22 cellular contexts compared by ENCODE assay signal in genomic region chr9:7028591-7028990, GRCh38.
"Had no signal": no experiment of that assay in that cellular context is flagged by ENCODE, and none has a peak within 500 bp of the region (broad histone marks: within the 10 kb centered on the region; RNA-seq: fewer than 3 reads in every experiment).

No MANE protein-coding gene starts in this region.

- H3K27ac ChIP-seq: colonic mucosa, heart right ventricle, neutrophil, ovary, prostate gland, right atrium auricular region, thyroid gland had no signal

- H3K27ac Mint-ChIP-seq: activated naive CD8-positive, alpha-beta T cell treated with anti-CD3 and anti-CD28 coated beads for 36 hours; natural killer cell; stimulated activated naive CD8-positive, alpha-beta T cell treated with anti-CD3 and anti-CD28 coated beads, Interleukin-15, Interleukin-2, amounts not matched to agents 100 ng/mL and 50 ng/mL, for 24 hours had no signal

- H3K4me3 Mint-ChIP-seq: activated naive CD8-positive, alpha-beta T cell treated with anti-CD3 and anti-CD28 coated beads for 36 hours; activated T-cell treated with anti-CD3 and anti-CD28 coated beads, Interleukin-2, amount 50 U/mL, for 4 hours; natural killer cell; stimulated activated naive CD8-positive, alpha-beta T cell treated with anti-CD3 and anti-CD28 coated beads, Interleukin-15, Interleukin-2, amounts not matched to agents 100 ng/mL and 50 ng/mL, for 24 hours had no signal

- H3K36me3 ChIP-seq: ovary, prostate gland, right atrium auricular region, thyroid gland had no signal

- H3K4me3 ChIP-seq: colonic mucosa, heart right ventricle, lung, ovary, prostate gland, right atrium auricular region, thyroid gland had no signal

- H3K9me3 Mint-ChIP-seq: activated naive CD8-positive, alpha-beta T cell treated with anti-CD3 and anti-CD28 coated beads for 36 hours; natural killer cell; stimulated activated naive CD8-positive, alpha-beta T cell treated with anti-CD3 and anti-CD28 coated beads, Interleukin-15, Interleukin-2, amounts not matched to agents 100 ng/mL and 50 ng/mL, for 24 hours had no signal

- H3K27me3 ChIP-seq: colonic mucosa, heart right ventricle, neutrophil, ovary, right atrium auricular region, thyroid gland had no signal

- H3K27me3 Mint-ChIP-seq: activated naive CD8-positive, alpha-beta T cell treated with anti-CD3 and anti-CD28 coated beads for 36 hours; stimulated activated naive CD8-positive, alpha-beta T cell treated with anti-CD3 and anti-CD28 coated beads, Interleukin-15, Interleukin-2, amounts not matched to agents 100 ng/mL and 50 ng/mL, for 24 hours had no signal

- H3K9me3 ChIP-seq: colonic mucosa, heart right ventricle, neutrophil, ovary, prostate gland, right atrium auricular region, thyroid gland had no signal

- ATAC-seq: activated T-cell treated with anti-CD3 and anti-CD28 coated beads, Interleukin-2, amount 50 U/mL, for 4 hours; heart right ventricle; natural killer cell had no signal

- H3K4me1 ChIP-seq: colonic mucosa, heart right ventricle, prostate gland, thyroid gland had no signal

- DNase-seq: activated CD4-positive, alpha-beta T cell treated with anti-CD3 and anti-CD28 coated beads for 1 hour; activated CD4-positive, alpha-beta T cell treated with anti-CD3 and anti-CD28 coated beads, Interleukin-2, amount 50 U/mL, for 1 hour; activated CD8-positive, alpha-beta memory T cell treated with anti-CD3 and anti-CD28 coated beads for 24 hours; activated CD8-positive, alpha-beta memory T cell treated with anti-CD3 and anti-CD28 coated beads, Interleukin-2, amount 50 U/mL, for 4 hours; activated naive CD4-positive, alpha-beta T cell treated with Interleukin-2 at 50 U/mL for 16 hours; activated naive CD8-positive, alpha-beta T cell treated with anti-CD3 and anti-CD28 coated beads for 36 hours; activated T-cell treated with anti-CD3 and anti-CD28 coated beads, Interleukin-2, amount 50 U/mL, for 4 hours; colonic mucosa; heart right ventricle; islet precursor cell; natural killer cell; ovary; stimulated activated CD4-positive, alpha-beta T cell treated with anti-CD3 and anti-CD28 coated beads, Interleukin-12 subunit alpha, Interleukin-12 subunit beta, amount 100 ng/mL, for 4 hours; stimulated activated CD4-positive, alpha-beta T cell treated with anti-CD3 and anti-CD28 coated beads, Interleukin-4, amount 100 ng/mL, for 4 hours; substantia nigra; T-helper 1 cell; thyroid gland had no signal

- H3K4me1 Mint-ChIP-seq: activated naive CD8-positive, alpha-beta T cell treated with anti-CD3 and anti-CD28 coated beads for 36 hours had no signal
